ENCODE assay signal across 23 cellular contexts in genomic region chr18:45435810-45436209, GRCh38.
"Had no signal": no experiment of that assay in that cellular context is flagged by ENCODE, and none has a peak within 500 bp of the region (broad histone marks: within the 10 kb centered on the region; RNA-seq: fewer than 3 reads in every experiment).

No MANE protein-coding gene starts in this region.

- DNase-seq: cerebellar nuclear complex; colonic mucosa; cortex of kidney; effector CD8-positive, alpha-beta T cell; effector memory CD8-positive, alpha-beta T cell; endodermal cell; erythroblast; esophagus squamous epithelium; foreskin fibroblast; heart right ventricle; hippocampal formation; left colon; left ventricle myocardium inferior; lower lobe of right lung; mesenchymal stem cell; mucosa of descending colon had no signal

- H3K9me3 ChIP-seq: colonic mucosa, esophagus squamous epithelium, gastroesophageal sphincter, heart right ventricle, left ventricle myocardium inferior, lower lobe of right lung, mucosa of descending colon had no signal

- H3K27ac ChIP-seq: colonic mucosa, epithelial cell of prostate, esophagus squamous epithelium, heart right ventricle, left ventricle myocardium inferior, lower lobe of right lung had no signal

- H3K36me3 ChIP-seq: colonic mucosa, esophagus squamous epithelium, gastroesophageal sphincter, heart right ventricle, left ventricle myocardium inferior, lower lobe of right lung had no signal

- H3K4me1 ChIP-seq: colonic mucosa, lower lobe of right lung had no signal

- H3K27me3 ChIP-seq: colonic mucosa, esophagus squamous epithelium, gastroesophageal sphincter, heart right ventricle had no signal

- ATAC-seq: effector memory CD8-positive, alpha-beta T cell; esophagus mucosa; gastroesophageal sphincter; heart right ventricle; left colon; left lobe of liver; lower lobe of right lung; mucosa of descending colon had no signal

- FAIRE-seq: endometrium, frontal cortex, keratinocyte had no signal

- H3K4me3 ChIP-seq: colonic mucosa, esophagus squamous epithelium, gastroesophageal sphincter, heart right ventricle, left ventricle myocardium inferior, lower lobe of right lung, mucosa of descending colon had no signal
